In genomic region chr17:6110088-6110487, GRCh38 we compare ENCODE assay signal across 15 cellular contexts. TPM values are rescaled to one million over a fixed set of nuclear protein-coding genes. Genes with fewer than 3 reads are reported as not detected.
DNase-seq lines count a peak whose midpoint lies in the region; ATAC-seq, FAIRE-seq and TF ChIP-seq lines count a peak whose summit lies in the region.
"Had no signal": no experiment of that assay in that cellular context is flagged by ENCODE, and none has a peak within 500 bp of the region (broad histone marks: within the 10 kb centered on the region; RNA-seq: fewer than 3 reads in every experiment).

No MANE protein-coding gene starts in this region.

- H3K27me3 ChIP-seq in colonic mucosa (no peaks in the 10 kb centered on the region), small intestine (ENCODE audit: control insufficient read depth in 2 of 2, insufficient read depth in 2 of 2, low read length in 2 of 2) (no peaks in the 10 kb centered on the region), breast epithelium (peaks cover 0 to 12% of the 10 kb centered on the region in 2 donors), heart right ventricle (peaks cover 0 to 9% (median 0%) of the 10 kb centered on the region in 7 donors)
- H3K27me3 ChIP-seq: MG63 had no signal

- CTCF ChIA-PET in activated CD8-positive, alpha-beta memory T cell treated with anti-CD3 and anti-CD28 coated beads, Interleukin-2, amount 10 ng/mL, durations not matched to agents 7 days and 5 days (lab: Charles Lee), result no interaction called here

- no peaks in the 10 kb centered on the region for H3K36me3 Mint-ChIP-seq in activated CD8-positive, alpha-beta memory T cell treated with anti-CD3 and anti-CD28 coated beads, Interleukin-2, amount 10 ng/mL, durations not matched to agents 7 days and 5 days
- H3K36me3 Mint-ChIP-seq: CD8-positive, alpha-beta T cell had no signal

- no peaks in the 10 kb centered on the region for H3K9me3 Mint-ChIP-seq in activated CD8-positive, alpha-beta memory T cell treated with anti-CD3 and anti-CD28 coated beads, Interleukin-2, amount 10 ng/mL, durations not matched to agents 7 days and 5 days (ENCODE audit: low read depth)
- H3K9me3 Mint-ChIP-seq: CD8-positive, alpha-beta T cell had no signal

- DNase-seq in GM12865 (ENCODE audit: low read depth) (peak; percentile 47), colonic mucosa (peak; percentile 38), small intestine (peak; percentile 45), breast epithelium (ENCODE audit: low spot score in 2 of 2) (no peak), heart right ventricle (no peak)
- DNase-seq in activated CD8-positive, alpha-beta memory T cell treated with anti-CD3 and anti-CD28 coated beads, Interleukin-2, amount 10 ng/mL, durations not matched to agents 7 days and 5 days, result no peak
- DNase-seq: CD8-positive, alpha-beta T cell; EL; NCI-H1105 treated with DMSO at 0.1 percent for 48 hours; NCI-H187; NCI-H446 treated with DMSO at 0.1 percent for 48 hours; NCI-H748 treated with DMSO at 0.1 percent for 48 hours; SHP77 treated with DMSO at 0.1 percent for 48 hours had no signal

- ATAC-seq in GM19023 (IDR thresholded peaks at IDR 0.05; ENCODE audit: unreplicated experiment), result peak; percentile 23
- no peak for ATAC-seq in activated CD8-positive, alpha-beta memory T cell treated with anti-CD3 and anti-CD28 coated beads, Interleukin-2, amount 10 ng/mL, durations not matched to agents 7 days and 5 days
- no peak for ATAC-seq in heart right ventricle
- ATAC-seq: CD8-positive, alpha-beta T cell had no signal

- 60 to 68% (median 62%) methylated on average over 4 of the region's 4 CpGs for WGBS in small intestine, 3 donors
- WGBS in heart right ventricle, 2 donors, result 67 to 73% methylated on average over 4 of the region's 4 CpGs

- no peak overlapping the region for H3K9ac ChIP-seq in colonic mucosa (ENCODE audit: low read depth in 2 of 2, low read length in 2 of 2)

- no peaks in the 10 kb centered on the region for H3K36me3 ChIP-seq in colonic mucosa
- no peaks in the 10 kb centered on the region for H3K36me3 ChIP-seq in small intestine (ENCODE audit: control insufficient read depth in 2 of 2, insufficient read depth in 2 of 2, low read length in 2 of 2)
- no peaks in the 10 kb centered on the region for H3K36me3 ChIP-seq in breast epithelium
- H3K36me3 ChIP-seq in heart right ventricle, result peaks cover 0 to 22% (median 0%) of the 10 kb centered on the region in 9 donors
- H3K36me3 ChIP-seq: MG63 had no signal

- H3K4me1 ChIP-seq in colonic mucosa, result no peaks in the 10 kb centered on the region
- no peaks in the 10 kb centered on the region for H3K4me1 ChIP-seq in small intestine (ENCODE audit: control insufficient read depth in 2 of 2, insufficient read depth in 1 of 2, low read depth in 1 of 2, low read length in 1 of 2)
- H3K4me1 ChIP-seq in breast epithelium, result no peaks in the 10 kb centered on the region
- H3K4me1 ChIP-seq in heart right ventricle, result no peaks in the 10 kb centered on the region

- TF ChIP-seq CTCF in GM12865 (IDR thresholded peaks at IDR 0.05; ENCODE audit: insufficient read depth, low read depth, low read length, missing control alignments), result no peak
- no peak for TF ChIP-seq CTCF in colonic mucosa (IDR thresholded peaks at IDR 0.05)
- no peak for TF ChIP-seq CTCF in breast epithelium (IDR thresholded peaks at IDR 0.05)
- TF ChIP-seq CTCF in heart right ventricle (IDR thresholded peaks at IDR 0.05), result no peak

- H3K9me3 ChIP-seq in colonic mucosa (no peaks in the 10 kb centered on the region), small intestine (ENCODE audit: control insufficient read depth, low read depth) (no peaks in the 10 kb centered on the region), breast epithelium (no peaks in the 10 kb centered on the region), heart right ventricle (peaks cover 0 to 5% (median 0%) of the 10 kb centered on the region in 11 donors)
- H3K9me3 ChIP-seq: MG63 had no signal

- peaks cover 5% of the 10 kb centered on the region for H3K4me1 Mint-ChIP-seq in activated CD8-positive, alpha-beta memory T cell treated with anti-CD3 and anti-CD28 coated beads, Interleukin-2, amount 10 ng/mL, durations not matched to agents 7 days and 5 days

- no peak overlapping the region for H3K4me3 Mint-ChIP-seq in activated CD8-positive, alpha-beta memory T cell treated with anti-CD3 and anti-CD28 coated beads, Interleukin-2, amount 10 ng/mL, durations not matched to agents 7 days and 5 days
- H3K4me3 Mint-ChIP-seq: CD8-positive, alpha-beta T cell had no signal

- H3K27ac ChIP-seq in colonic mucosa (peak overlapping the region; percentile 23), small intestine (ENCODE audit: low read depth in 1 of 2, low read length in 1 of 2) (peak overlapping the region in 1 of 2 donors; percentile 19), breast epithelium (no peak overlapping the region), heart right ventricle (no peak overlapping the region)

- no peak overlapping the region for H3K27ac Mint-ChIP-seq in activated CD8-positive, alpha-beta memory T cell treated with anti-CD3 and anti-CD28 coated beads, Interleukin-2, amount 10 ng/mL, durations not matched to agents 7 days and 5 days
- H3K27ac Mint-ChIP-seq: CD8-positive, alpha-beta T cell had no signal

- intact Hi-C loops in colonic mucosa (cut with DNase I) (no loop called here), breast epithelium (cut with DNase I; ENCODE audit: low total_unique reads) (no loop called here), heart right ventricle (cut with DNase I) (no loop called here)

- H3K4me3 ChIP-seq in GM12865 (ENCODE audit: low read depth, low read length), result no peak overlapping the region
- no peak overlapping the region for H3K4me3 ChIP-seq in colonic mucosa
- H3K4me3 ChIP-seq in small intestine (ENCODE audit: low read depth in 1 of 2, low read length in 2 of 2), result no peak overlapping the region
- H3K4me3 ChIP-seq in breast epithelium, result no peak overlapping the region
- no peak overlapping the region for H3K4me3 ChIP-seq in heart right ventricle
- H3K4me3 ChIP-seq: MG63 had no signal

- no peak for TF ChIP-seq POLR2A in breast epithelium (IDR thresholded peaks at IDR 0.05)

- peaks cover 13% of the 10 kb centered on the region for H3K27me3 Mint-ChIP-seq in activated CD8-positive, alpha-beta memory T cell treated with anti-CD3 and anti-CD28 coated beads, Interleukin-2, amount 10 ng/mL, durations not matched to agents 7 days and 5 days

- no peak for FAIRE-seq in small intestine (lab: Jason Lieb, UNC)

RNA-seq across cellular contexts. Expression of gene WSCD1, which starts 39.9 kb away (rescaled TPM):
- total RNA-seq in colonic mucosa, result 10 to 100 TPM; 19.5 to 22.3 TPM
- 1 to 10 TPM; 2.9 to 5.0 (median 3.2) TPM for polyA plus RNA-seq in small intestine
- total RNA-seq in activated CD8-positive, alpha-beta memory T cell treated with anti-CD3 and anti-CD28 coated beads, Interleukin-2, amount 10 ng/mL, durations not matched to agents 7 days and 5 days, result under 1 TPM in 1 of 2 experiments, not detected in 1; 0.23 TPM
- total RNA-seq in breast epithelium, result 1 to 10 TPM in 2 of 3 donors, under 1 TPM in 1; 0.88 to 2.2 (median 2.0) TPM
- total RNA-seq in heart right ventricle, result 10 to 100 TPM in 1 of 10 donors, 1 to 10 TPM in 9; 3.4 to 13.8 (median 4.2) TPM
- polyA plus RNA-seq in heart right ventricle, result 1 to 10 TPM; 2.5 to 3.9 TPM
- total RNA-seq: CD8-positive, alpha-beta T cell had no signal

Comparison
In these comparisons a context has a peak if more than half of its experiments do, and no peak if none do; other contexts are left out.
1. DNase-seq: peak in GM12865 (single experiment), colonic mucosa (single experiment) and small intestine (single experiment); none in activated CD8-positive, alpha-beta memory T cell treated with anti-CD3 and anti-CD28 coated beads, Interleukin-2, amount 10 ng/mL, durations not matched to agents 7 days and 5 days (single experiment), breast epithelium (0 of 2) and heart right ventricle (0 of 2).